In the genomic region with DNA sequence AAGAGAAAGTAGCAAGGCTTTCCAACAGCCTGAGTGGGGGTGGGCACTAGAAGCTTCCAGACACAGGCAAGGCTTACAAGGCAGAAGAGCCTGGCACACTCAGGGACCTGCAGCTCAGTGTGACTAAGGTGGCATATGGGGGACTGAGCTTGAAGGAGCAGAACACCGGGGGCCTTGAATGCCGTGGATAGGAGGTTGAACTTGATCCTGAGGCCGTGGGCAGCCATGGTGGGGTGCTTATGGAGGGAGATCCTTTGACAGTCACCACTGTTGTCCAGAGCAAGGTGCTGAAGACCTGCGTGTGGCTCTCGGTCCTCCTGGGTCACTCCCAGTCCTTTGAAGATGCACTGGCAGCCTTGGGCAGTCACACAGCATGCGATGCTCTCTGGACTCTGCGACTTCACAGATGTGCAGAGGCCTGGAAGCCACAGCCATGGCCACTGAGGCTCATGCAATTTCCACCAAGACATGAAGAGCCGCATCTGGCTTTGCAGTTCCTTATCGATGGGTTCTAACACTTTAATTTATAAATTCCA, we compare ENCODE assay signal across 25 cellular contexts. TPM values are rescaled to one million over a fixed set of nuclear protein-coding genes. Genes with fewer than 3 reads are reported as not detected.
"Had no signal": no experiment of that assay in that cellular context is flagged by ENCODE, and none has a peak within 500 bp of the region (broad histone marks: within the 10 kb centered on the region; RNA-seq: fewer than 3 reads in every experiment).

No MANE protein-coding gene starts in this region.

- DNase-seq: activated CD4-positive, alpha-beta T cell treated with anti-CD3 and anti-CD28 coated beads for 36 hours; activated CD4-positive, alpha-beta T cell treated with anti-CD3 and anti-CD28 coated beads, Interleukin-2, amount 50 U/mL, for 1 hour; activated CD8-positive, alpha-beta memory T cell treated with anti-CD3 and anti-CD28 coated beads, Interleukin-2, amount 50 U/mL, for 4 hours; activated CD8-positive, alpha-beta T cell treated with anti-CD3 and anti-CD28 coated beads for 36 hours; activated gamma-delta T cell treated with Interleukin-2 at 50 U/mL for 16 hours; activated naive CD4-positive, alpha-beta T cell treated with anti-CD3 and anti-CD28 coated beads, Interleukin-2, amount 10 ng/mL, durations not matched to agents 7 days and 5 days; activated naive CD8-positive, alpha-beta T cell treated with anti-CD3 and anti-CD28 coated beads for 36 hours; activated T-cell treated with anti-CD3 and anti-CD28 coated beads, Interleukin-2, amount 50 U/mL, for 72 hours; adrenal gland; anterior cingulate cortex; MM.1S; NCI-H1105; NCI-H1436; NCI-H1694 treated with DMSO at 0.1 percent for 48 hours; NCI-H2029 treated with DMSO at 0.1 percent for 48 hours; NCI-H345; NCI-H510A; NCI-H526 treated with DMSO at 0.1 percent for 48 hours; NCI-H82; SIG-M5; T-helper 17 cell; T-helper 9 cell had no signal

- H3K9me3 Mint-ChIP-seq: activated CD8-positive, alpha-beta T cell treated with anti-CD3 and anti-CD28 coated beads for 36 hours; activated naive CD4-positive, alpha-beta T cell treated with anti-CD3 and anti-CD28 coated beads, Interleukin-2, amount 10 ng/mL, durations not matched to agents 7 days and 5 days; activated naive CD8-positive, alpha-beta T cell treated with anti-CD3 and anti-CD28 coated beads for 36 hours; activated T-cell treated with anti-CD3 and anti-CD28 coated beads, Interleukin-2, amount 50 U/mL, for 72 hours; activated T-helper 2 cell treated with anti-CD3 and anti-CD28 coated beads, Interferon-gamma antibody, Interleukin-2, Interleukin-4, amounts not matched to agents 10 μg/mL and 5 μg/mL and 100 μg/mL, durations not matched to agents 14 hours and 24 hours and 36 hours had no signal

- H3K4me1 ChIP-seq: adrenal gland had no signal

- H3K36me3 ChIP-seq: adrenal gland had no signal

- ATAC-seq: activated CD4-positive, alpha-beta T cell treated with anti-CD3 and anti-CD28 coated beads for 36 hours; activated CD8-positive, alpha-beta T cell treated with anti-CD3 and anti-CD28 coated beads for 36 hours; activated T-cell treated with anti-CD3 and anti-CD28 coated beads, Interleukin-2, amount 50 U/mL, for 72 hours; T-helper 17 cell had no signal

- H3K27me3 ChIP-seq: adrenal gland had no signal

- H3K27ac Mint-ChIP-seq: activated CD4-positive, alpha-beta T cell treated with anti-CD3 and anti-CD28 coated beads for 36 hours; activated CD8-positive, alpha-beta T cell treated with anti-CD3 and anti-CD28 coated beads for 36 hours; activated naive CD4-positive, alpha-beta T cell treated with anti-CD3 and anti-CD28 coated beads, Interleukin-2, amount 10 ng/mL, durations not matched to agents 7 days and 5 days; activated naive CD8-positive, alpha-beta T cell treated with anti-CD3 and anti-CD28 coated beads for 36 hours; activated T-cell treated with anti-CD3 and anti-CD28 coated beads, Interleukin-2, amount 50 U/mL, for 72 hours; activated T-helper 2 cell treated with anti-CD3 and anti-CD28 coated beads, Interferon-gamma antibody, Interleukin-2, Interleukin-4, amounts not matched to agents 10 μg/mL and 5 μg/mL and 100 μg/mL, durations not matched to agents 14 hours and 24 hours and 36 hours; T-helper 17 cell had no signal

- H3K4me3 ChIP-seq: adrenal gland had no signal

- H3K9me3 ChIP-seq: adrenal gland had no signal

- H3K4me1 Mint-ChIP-seq: activated naive CD4-positive, alpha-beta T cell treated with anti-CD3 and anti-CD28 coated beads, Interleukin-2, amount 10 ng/mL, durations not matched to agents 7 days and 5 days had no signal

- H3K36me3 Mint-ChIP-seq: activated naive CD4-positive, alpha-beta T cell treated with anti-CD3 and anti-CD28 coated beads, Interleukin-2, amount 10 ng/mL, durations not matched to agents 7 days and 5 days; activated naive CD8-positive, alpha-beta T cell treated with anti-CD3 and anti-CD28 coated beads for 36 hours had no signal

- H3K4me3 Mint-ChIP-seq: activated CD4-positive, alpha-beta T cell treated with anti-CD3 and anti-CD28 coated beads for 36 hours; activated CD8-positive, alpha-beta T cell treated with anti-CD3 and anti-CD28 coated beads for 36 hours; activated naive CD4-positive, alpha-beta T cell treated with anti-CD3 and anti-CD28 coated beads, Interleukin-2, amount 10 ng/mL, durations not matched to agents 7 days and 5 days; activated naive CD8-positive, alpha-beta T cell treated with anti-CD3 and anti-CD28 coated beads for 36 hours; activated T-cell treated with anti-CD3 and anti-CD28 coated beads, Interleukin-2, amount 50 U/mL, for 72 hours; T-helper 17 cell had no signal

- H3K27ac ChIP-seq: adrenal gland, VCaP had no signal

RNA-seq across cellular contexts. Expression of a gene that starts 18.3 kb away (rescaled TPM):
- total RNA-seq: activated naive CD8-positive, alpha-beta T cell treated with anti-CD3 and anti-CD28 coated beads for 36 hours; RPMI7951 had no signal
